ENCODE assay signal across 8 cellular contexts in the genomic region with DNA sequence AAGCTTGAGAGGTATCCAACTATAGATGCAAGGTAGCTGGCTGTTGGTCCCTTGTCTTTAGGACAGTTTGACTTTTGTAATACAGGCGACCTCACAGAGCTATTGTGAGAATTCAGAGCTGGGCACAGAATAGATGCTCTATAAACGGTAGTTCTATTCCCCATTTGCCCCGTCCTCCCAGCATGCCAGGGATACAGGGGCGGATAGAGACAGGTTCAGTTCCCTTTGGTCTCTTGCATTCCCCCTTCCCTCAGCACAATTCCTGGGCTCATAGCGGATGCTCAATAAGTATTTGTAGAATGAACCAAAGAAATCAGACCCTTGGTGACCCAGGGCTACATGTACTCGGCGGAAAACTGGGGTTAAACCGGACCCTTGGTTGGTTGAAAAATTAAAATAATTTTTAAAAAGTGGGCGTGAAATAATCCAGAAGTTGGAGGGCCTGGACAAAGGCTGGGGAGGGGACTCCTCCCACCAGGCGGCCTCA. TPM values are rescaled to one million over a fixed set of nuclear protein-coding genes. Genes with fewer than 3 reads are reported as not detected.
DNase-seq lines count a peak whose midpoint lies in the region; TF ChIP-seq lines count a peak whose summit lies in the region.

No MANE protein-coding gene starts in this region.

- DNase-seq in CD14-positive monocyte (ENCODE audit: low spot score) (no peak), MG63 (no peak), neural crest cell (ENCODE audit: low read depth, low spot score) (no peak), iPS-NIHi11 (ENCODE audit: low spot score) (no peak), NCI-H2029 treated with DMSO at 0.1 percent for 48 hours (lab: John Stamatoyannopoulos, UW) (no peak), LoVo (ENCODE audit: low spot score) (no peak)
- DNase-seq in stimulated activated CD4-positive, alpha-beta T cell treated with anti-CD3 and anti-CD28 coated beads, Interleukin-2, amount 100 ng/mL, for 24 hours: no peak

- H3K9ac ChIP-seq in duodenal mucosa (ENCODE audit: low read depth in 1 of 2, low read length in 2 of 2): peak overlapping the region; percentile 46 to 54

- H3K27me3 Mint-ChIP-seq in CD14-positive monocyte (ENCODE audit: low read depth in 3 of 3) (peaks cover 0 to 2% (median 0%) of the 10 kb centered on the region in 3 donors), neural crest cell (ENCODE audit: low read depth) (no peaks in the 10 kb centered on the region)

- peaks cover 27 to 31% of the 10 kb centered on the region in 2 donors for H3K4me1 ChIP-seq in duodenal mucosa (ENCODE audit: control insufficient read depth in 1 of 2, insufficient read depth in 2 of 2, low read length in 2 of 2)

- H3K9me3 ChIP-seq in MG63: no peaks in the 10 kb centered on the region
- H3K9me3 ChIP-seq in duodenal mucosa (ENCODE audit: control insufficient read depth in 1 of 2, low read length in 2 of 2): no peaks in the 10 kb centered on the region

- no peak for TF ChIP-seq CTCF in CD14-positive monocyte (IDR thresholded peaks at IDR 0.05)
- no peak for TF ChIP-seq CTCF in neural crest cell (conservative IDR thresholded peaks at IDR 0.05)

- H3K4me3 Mint-ChIP-seq in CD14-positive monocyte (peak overlapping the region; percentile 86 to 90), neural crest cell (peak overlapping the region; percentile 96)

- no peaks in the 10 kb centered on the region for H3K27me3 ChIP-seq in MG63
- H3K27me3 ChIP-seq in duodenal mucosa (ENCODE audit: control insufficient read depth in 1 of 2, insufficient read depth in 2 of 2, low read length in 2 of 2): no peaks in the 10 kb centered on the region

- H3K27ac Mint-ChIP-seq in CD14-positive monocyte (peak overlapping the region; percentile 54 to 97 (median 93)), neural crest cell (ENCODE audit: unreplicated experiment) (peak overlapping the region; percentile 90)

- H3K9me3 Mint-ChIP-seq in CD14-positive monocyte (peaks cover 0 to 2% (median 0%) of the 10 kb centered on the region in 7 donors), neural crest cell (no peaks in the 10 kb centered on the region)

- no peak overlapping the region for H3K27ac ChIP-seq in duodenal mucosa (ENCODE audit: low read depth, low read length)

- H3K4me3 ChIP-seq in MG63: peak overlapping the region; percentile 80
- H3K4me3 ChIP-seq in duodenal mucosa (ENCODE audit: low read depth in 1 of 2, low read length in 2 of 2): peak overlapping the region; percentile 50 to 89

- intact Hi-C loops in CD14-positive monocyte (cut with micrococcal nuclease): loop anchor here (5.0 kb wide), 2 partner anchors 34 to 36 kb away; no protein-coding TSS in a partner anchor

- peaks cover 24% of the 10 kb centered on the region in 2 donors for H3K36me3 Mint-ChIP-seq in CD14-positive monocyte
- peaks cover 2% of the 10 kb centered on the region for H3K36me3 Mint-ChIP-seq in neural crest cell (ENCODE audit: low read depth)

- H3K4me1 Mint-ChIP-seq in CD14-positive monocyte (peaks cover 37% of the 10 kb centered on the region), neural crest cell (peaks cover 43% of the 10 kb centered on the region)

- H3K36me3 ChIP-seq in MG63: peaks cover 30% of the 10 kb centered on the region
- no peaks in the 10 kb centered on the region for H3K36me3 ChIP-seq in duodenal mucosa (ENCODE audit: control insufficient read depth in 1 of 2, insufficient read depth in 2 of 2, low read length in 2 of 2)

RNA-seq across cellular contexts. Expression of a gene that starts 0.7 kb away (rescaled TPM):
- 10 to 100 TPM in 1 of 2 donors, 1 to 10 TPM in 1; 6.9 to 11.5 TPM for polyA plus RNA-seq in CD14-positive monocyte
- 21.3 and 28.5 TPM in 2 replicates for total RNA-seq in MG63 (2014; rRNA removed; shearing (Covaris generic); ENCODE audit: low replicate concordance)
- total RNA-seq in neural crest cell: 102 and 110 TPM in 2 replicates
